ENCODE assay signal across 15 cellular contexts in the genomic region with DNA sequence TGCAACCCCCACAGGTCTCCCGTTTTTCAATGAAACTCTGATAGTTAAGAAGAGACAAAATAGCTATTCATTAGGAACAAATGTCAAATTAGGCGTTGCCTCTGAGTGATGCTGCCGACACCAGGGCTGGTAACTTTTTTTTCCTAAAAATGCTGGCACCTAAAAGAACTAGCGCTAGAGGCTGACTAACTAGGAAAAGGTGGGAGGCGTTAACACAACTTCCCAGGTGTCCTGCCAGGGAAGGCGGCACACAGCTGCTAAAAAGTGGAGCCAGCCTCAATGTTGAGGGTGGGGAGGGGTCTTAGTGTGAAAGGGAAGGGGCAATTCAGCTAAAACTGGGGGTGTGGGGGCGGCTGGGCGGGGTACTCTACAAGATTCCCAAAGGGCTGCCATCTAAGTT. TPM values are rescaled to one million over a fixed set of nuclear protein-coding genes. Genes with fewer than 3 reads are reported as not detected.
DNase-seq lines count a peak whose midpoint lies in the region; TF ChIP-seq lines count a peak whose summit lies in the region.
"Had no signal": no experiment of that assay in that cellular context is flagged by ENCODE, and none has a peak within 500 bp of the region (broad histone marks: within the 10 kb centered on the region; RNA-seq: fewer than 3 reads in every experiment).

No MANE protein-coding gene starts in this region.

- TF ChIP-seq CTCF in RWPE1 (conservative IDR thresholded peaks at IDR 0.05; ENCODE audit: low read depth): no peak
- no peak for TF ChIP-seq CTCF in coronary artery (IDR thresholded peaks at IDR 0.05)

- H3K36me3 ChIP-seq in mesendoderm (ENCODE audit: control insufficient read depth, insufficient read depth, low read length): no peaks in the 10 kb centered on the region
- H3K36me3 ChIP-seq: Peyer's patch had no signal

- H3K56ac ChIP-seq in mesendoderm (ENCODE audit: low read length): no peak overlapping the region

- H3K4me2 ChIP-seq in mesendoderm (ENCODE audit: low read length): peak overlapping the region; percentile 30

- H3K79me2 ChIP-seq in mesendoderm (ENCODE audit: control insufficient read depth, insufficient read depth, low read length): no peaks in the 10 kb centered on the region

- no peak overlapping the region for H4K8ac ChIP-seq in mesendoderm (ENCODE audit: low read depth, low read length)

- no peak overlapping the region for H2BK15ac ChIP-seq in mesendoderm (replicated peaks; ENCODE audit: low read depth)

- DNase-seq in RWPE1 (ENCODE audit: low spot score): no peak
- DNase-seq in coronary artery (ENCODE audit: low spot score): peak; percentile 72
- DNase-seq in mesendoderm: no peak
- DNase-seq in dermis blood vessel endothelial cell: no peak
- DNase-seq in KBM-7: no peak
- no peak for DNase-seq in NOMO-1 treated with dmso at 0.1 percent for 144 hours (lab: John Stamatoyannopoulos, UW; ENCODE audit: unreplicated experiment)
- DNase-seq: activated CD4-positive, alpha-beta T cell treated with anti-CD3 and anti-CD28 coated beads for 36 hours; activated T-cell treated with anti-CD3 and anti-CD28 coated beads, Interleukin-2, amount 50 U/mL, for 1 hour; CD8-positive, alpha-beta T cell; foreskin fibroblast; NCI-H1694 treated with DMSO at 0.1 percent for 48 hours; NCI-H510A treated with DMSO at 0.1 percent for 48 hours; Peyer's patch; upper lobe of left lung had no signal

- POLR2A ChIA-PET in RWPE1 (lab: Yijun Ruan, JAX; ENCODE audit: low non-redundant PET): no interaction called here

- H3K9ac ChIP-seq in mesendoderm (ENCODE audit: low read length): no peak overlapping the region

- WGBS in mesendoderm (ENCODE audit: extremely low coverage, insufficient coverage, low lambda C conversion rate): no CpG with 5 or more reads among the region's 8 CpGs

- CTCF ChIA-PET in RWPE1 (lab: Yijun Ruan, JAX): no interaction called here

- H3K23ac ChIP-seq in mesendoderm (ENCODE audit: low read length): no peak overlapping the region

- H3K4ac ChIP-seq in mesendoderm (ENCODE audit: low read depth, low read length): no peak overlapping the region

- H2BK120ac ChIP-seq in mesendoderm (ENCODE audit: low read depth, low read length): no peak overlapping the region

- H3K18ac ChIP-seq in mesendoderm (ENCODE audit: low read length): no peak overlapping the region

- H3K27ac ChIP-seq in RWPE1 (peak overlapping the region; percentile 92), coronary artery (peak overlapping the region; percentile 94 to 98), mesendoderm (ENCODE audit: low read depth, low read length) (no peak overlapping the region), temporal lobe (ENCODE audit: low read depth, low read length) (peak overlapping the region; percentile 44)

- H3K4me3 ChIP-seq in coronary artery (peak overlapping the region; percentile 98), mesendoderm (ENCODE audit: low read length) (no peak overlapping the region)
- H3K4me3 ChIP-seq: Peyer's patch had no signal

- peaks cover 10% of the 10 kb centered on the region for H3K4me1 ChIP-seq in mesendoderm (ENCODE audit: control insufficient read depth, low read depth, low read length)

- H3K27me3 ChIP-seq in mesendoderm (ENCODE audit: insufficient read depth, low read length, poor library complexity): peaks cover 43% of the 10 kb centered on the region

- no peak overlapping the region for H2AK5ac ChIP-seq in mesendoderm (ENCODE audit: low read length)

- no peaks in the 10 kb centered on the region for H3K79me1 ChIP-seq in mesendoderm (ENCODE audit: low read length)

- no peak overlapping the region for H2BK5ac ChIP-seq in mesendoderm (ENCODE audit: low read length)

- no peak overlapping the region for H4K5ac ChIP-seq in mesendoderm (ENCODE audit: low read length)

- in situ Hi-C loops in KBM-7 (cut with MboI; ENCODE audit: low pct_unique_long_range_greater_than_20kb, low sequenced_read_pairs): no loop called here

RNA-seq across cellular contexts. Expression of a gene that starts 5.4 kb away (rescaled TPM):
- 1.3 TPM for polyA plus RNA-seq in mesendoderm (2013, experiment 1 of 2)
- polyA plus RNA-seq in mesendoderm (2013, experiment 2 of 2): 1.4 TPM
- total RNA-seq in temporal lobe (64.2 TPM), dermis blood vessel endothelial cell (0.34 and 0.47 TPM in 2 replicates)

Comparison
In these comparisons a context has a peak if more than half of its experiments do, and no peak if none do; other contexts are left out.
1. RNA of a gene that starts 5.4 kb away (total RNA-seq): 64.2 TPM in temporal lobe (single experiment); 0.34 to 0.47 TPM in dermis blood vessel endothelial cell; every median in the first group is over 10 times any median in the second.